ENCODE assay signal across 18 cellular contexts in genomic region chr2:238859636-238860347, GRCh38. TPM values are rescaled to one million over a fixed set of nuclear protein-coding genes. Genes with fewer than 3 reads are reported as not detected.
"Had no signal": no experiment of that assay in that cellular context is flagged by ENCODE, and none has a peak within 500 bp of the region (broad histone marks: within the 10 kb centered on the region; RNA-seq: fewer than 3 reads in every experiment).

No MANE protein-coding gene starts in this region.

- H3K9me3 ChIP-seq: thoracic aorta, upper lobe of left lung had no signal

- H3K36me3 ChIP-seq: thoracic aorta had no signal

- H3K4me3 ChIP-seq: lung, thoracic aorta, upper lobe of left lung had no signal

- H3K27me3 ChIP-seq: foreskin keratinocyte, upper lobe of left lung had no signal

- DNase-seq: activated CD4-positive, alpha-beta T cell treated with anti-CD3 and anti-CD28 coated beads for 36 hours; activated CD4-positive, alpha-beta T cell treated with anti-CD3 and anti-CD28 coated beads, Interleukin-2, amount 50 U/mL, for 48 hours; activated naive CD4-positive, alpha-beta T cell; activated naive CD8-positive, alpha-beta T cell treated with anti-CD3 and anti-CD28 coated beads for 36 hours; amniotic stem cell; dermis blood vessel endothelial cell; effector memory CD4-positive, alpha-beta T cell; foreskin keratinocyte; glutamatergic neuron; hippocampal formation; stimulated activated CD4-positive, alpha-beta T cell treated with anti-CD3 and anti-CD28 coated beads, Interleukin-4, amount 100 ng/mL, for 1 hour had no signal

- H3K27ac ChIP-seq: foreskin keratinocyte, thoracic aorta, upper lobe of left lung had no signal

RNA-seq across cellular contexts. Expression of gene TWIST2, which starts 11.9 kb away (rescaled TPM):
- total RNA-seq: activated CD4-positive, alpha-beta T cell treated with anti-CD3 and anti-CD28 coated beads for 36 hours; activated naive CD8-positive, alpha-beta T cell treated with anti-CD3 and anti-CD28 coated beads for 36 hours; activated T-helper 17 cell treated with anti-CD3 and anti-CD28 coated beads, Interleukin-2, amount 50 U/mL, for 72 hours; dermis blood vessel endothelial cell; left lobe of liver; progenitor cell of endocrine pancreas had no signal
- polyA plus RNA-seq: neural cell had no signal
